ENCODE assay signal across 8 cellular contexts in the genomic region with DNA sequence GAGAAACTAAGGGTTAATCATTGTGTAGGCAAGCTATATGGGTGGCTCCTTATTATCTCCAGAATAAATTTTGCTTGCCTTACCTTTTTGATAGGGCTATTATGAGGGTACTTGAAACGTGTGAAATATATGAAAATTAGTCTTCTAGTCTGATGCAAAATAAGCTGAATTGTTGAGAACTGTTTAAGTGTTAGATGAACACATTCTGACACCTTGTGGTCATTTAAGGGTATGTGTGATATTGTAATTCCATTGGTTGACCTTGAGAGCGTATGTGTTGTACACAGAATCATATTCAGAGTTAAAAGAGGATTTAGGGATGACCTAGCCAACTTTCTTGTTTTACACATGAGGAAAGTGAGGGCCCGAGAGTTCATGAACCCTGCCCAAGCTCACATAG. TPM values are rescaled to one million over a fixed set of nuclear protein-coding genes. Genes with fewer than 3 reads are reported as not detected.
DNase-seq lines count a peak whose midpoint lies in the region; ATAC-seq and TF ChIP-seq lines count a peak whose summit lies in the region.

No MANE protein-coding gene starts in this region.

- H3K9me3 Mint-ChIP-seq in GM23338, result no peaks in the 10 kb centered on the region
- no peaks in the 10 kb centered on the region for H3K9me3 Mint-ChIP-seq in naive thymus-derived CD8-positive, alpha-beta T cell

- H3K79me2 ChIP-seq in GM23338 (replicated peaks; ENCODE audit: insufficient read depth), result no peaks in the 10 kb centered on the region

- H3K9me2 ChIP-seq in GM23338 (ENCODE audit: insufficient read depth), result no peaks in the 10 kb centered on the region

- no peak overlapping the region for H2AFZ ChIP-seq in GM23338

- in situ Hi-C loops in SK-MEL-5 (cut with HindIII; ENCODE audit: low pct_unique_long_range_greater_than_20kb, low sequenced_read_pairs) (no loop called here), GM13976 (cut with MboI; ENCODE audit: low sequenced_read_pairs, unreplicated experiment) (no loop called here)

- DNase-seq in AG20443 (ENCODE audit: low spot score) (peak; percentile 13), GM23338 (ENCODE audit: low spot score) (peak; percentile 24), SK-MEL-5 (ENCODE audit: low read depth, low spot score) (peak; percentile 59), inferior parietal cortex (ENCODE audit: extremely low spot score) (peak; percentile 34), GM13976 (ENCODE audit: low spot score) (no peak), posterior vena cava (ENCODE audit: low spot score) (no peak)
- DNase-seq in naive thymus-derived CD8-positive, alpha-beta T cell, result no peak

- no peaks in the 10 kb centered on the region for H3F3A ChIP-seq in GM23338 (replicated peaks; ENCODE audit: low read depth)

- no peak overlapping the region for H3K27ac ChIP-seq in GM23338 (ENCODE audit: low read depth)

- no peak overlapping the region for H3K4me3 ChIP-seq in GM23338

- ATAC-seq in GM23338 (no peak), HG02798 (IDR thresholded peaks at IDR 0.05; ENCODE audit: poor library complexity, unreplicated experiment) (no peak)
- no peak for ATAC-seq in naive thymus-derived CD8-positive, alpha-beta T cell

- H4K20me1 ChIP-seq in GM23338 (replicated peaks; ENCODE audit: insufficient read depth), result no peaks in the 10 kb centered on the region

- no peaks in the 10 kb centered on the region for H3K36me3 ChIP-seq in GM23338 (ENCODE audit: insufficient read depth)

- no peak overlapping the region for H3K27ac Mint-ChIP-seq in GM23338
- H3K27ac Mint-ChIP-seq in naive thymus-derived CD8-positive, alpha-beta T cell, result no peak overlapping the region

- no peaks in the 10 kb centered on the region for H3K36me3 Mint-ChIP-seq in GM23338 (ENCODE audit: low read depth)
- no peaks in the 10 kb centered on the region for H3K36me3 Mint-ChIP-seq in naive thymus-derived CD8-positive, alpha-beta T cell

- H3K4me3 Mint-ChIP-seq in GM23338, result no peak overlapping the region
- no peak overlapping the region for H3K4me3 Mint-ChIP-seq in naive thymus-derived CD8-positive, alpha-beta T cell

- no peaks in the 10 kb centered on the region for H3K27me3 ChIP-seq in GM23338 (ENCODE audit: insufficient read depth)

- no peak overlapping the region for H3K4me2 ChIP-seq in GM23338

- H3K4me1 ChIP-seq in GM23338 (ENCODE audit: insufficient read depth), result peaks cover 5% of the 10 kb centered on the region

- TF ChIP-seq CTCF in GM23338 (conservative IDR thresholded peaks at IDR 0.05; ENCODE audit: low read depth in 2 of 2), result peak; percentile 54 to 62
- TF ChIP-seq CTCF in GM13976 (IDR thresholded peaks at IDR 0.05; ENCODE audit: borderline replicate concordance, control extremely low read depth, extremely low read depth, insufficient read depth, missing control alignments), result no peak

- no peaks in the 10 kb centered on the region for H3K27me3 Mint-ChIP-seq in GM23338 (ENCODE audit: insufficient read depth, low read depth, poor library complexity)
- peaks cover 0 to 2% (median 0%) of the 10 kb centered on the region in 5 donors for H3K27me3 Mint-ChIP-seq in naive thymus-derived CD8-positive, alpha-beta T cell

- POLR2A ChIA-PET in naive thymus-derived CD8-positive, alpha-beta T cell (lab: Charles Lee), result no interaction called here

- H3K4me1 Mint-ChIP-seq in GM23338, result peaks cover 6% of the 10 kb centered on the region
- no peaks in the 10 kb centered on the region for H3K4me1 Mint-ChIP-seq in naive thymus-derived CD8-positive, alpha-beta T cell

- intact Hi-C loops in posterior vena cava (cut with DNase I), result no loop called here

TF ChIP-seq in GM23338, 12 proteins besides CTCF, POLR2A, EP300 and RAD21 (continues in another document):
- TF ChIP-seq NANOG (IDR thresholded peaks at IDR 0.05; ENCODE audit: borderline replicate concordance) (no peak), EZH2 (IDR thresholded peaks at IDR 0.05; ENCODE audit: low read depth, unreplicated experiment) (no peak), CREB1 (CRISPR knock-in tag; IDR thresholded peaks at IDR 0.05; ENCODE audit: low read depth) (no peak), EZH2phosphoT487 (IDR thresholded peaks at IDR 0.05; ENCODE audit: unreplicated experiment) (no peak)
- TF ChIP-seq, protein P1, sequence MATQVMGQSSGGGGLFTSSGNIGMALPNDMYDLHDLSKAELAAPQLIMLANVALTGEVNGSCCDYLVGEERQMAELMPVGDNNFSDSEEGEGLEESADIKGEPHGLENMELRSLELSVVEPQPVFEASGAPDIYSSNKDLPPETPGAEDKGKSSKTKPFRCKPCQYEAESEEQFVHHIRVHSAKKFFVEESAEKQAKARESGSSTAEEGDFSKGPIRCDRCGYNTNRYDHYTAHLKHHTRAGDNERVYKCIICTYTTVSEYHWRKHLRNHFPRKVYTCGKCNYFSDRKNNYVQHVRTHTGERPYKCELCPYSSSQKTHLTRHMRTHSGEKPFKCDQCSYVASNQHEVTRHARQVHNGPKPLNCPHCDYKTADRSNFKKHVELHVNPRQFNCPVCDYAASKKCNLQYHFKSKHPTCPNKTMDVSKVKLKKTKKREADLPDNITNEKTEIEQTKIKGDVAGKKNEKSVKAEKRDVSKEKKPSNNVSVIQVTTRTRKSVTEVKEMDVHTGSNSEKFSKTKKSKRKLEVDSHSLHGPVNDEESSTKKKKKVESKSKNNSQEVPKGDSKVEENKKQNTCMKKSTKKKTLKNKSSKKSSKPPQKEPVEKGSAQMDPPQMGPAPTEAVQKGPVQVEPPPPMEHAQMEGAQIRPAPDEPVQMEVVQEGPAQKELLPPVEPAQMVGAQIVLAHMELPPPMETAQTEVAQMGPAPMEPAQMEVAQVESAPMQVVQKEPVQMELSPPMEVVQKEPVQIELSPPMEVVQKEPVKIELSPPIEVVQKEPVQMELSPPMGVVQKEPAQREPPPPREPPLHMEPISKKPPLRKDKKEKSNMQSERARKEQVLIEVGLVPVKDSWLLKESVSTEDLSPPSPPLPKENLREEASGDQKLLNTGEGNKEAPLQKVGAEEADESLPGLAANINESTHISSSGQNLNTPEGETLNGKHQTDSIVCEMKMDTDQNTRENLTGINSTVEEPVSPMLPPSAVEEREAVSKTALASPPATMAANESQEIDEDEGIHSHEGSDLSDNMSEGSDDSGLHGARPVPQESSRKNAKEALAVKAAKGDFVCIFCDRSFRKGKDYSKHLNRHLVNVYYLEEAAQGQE (IDR thresholded peaks at IDR 0.05; ENCODE audit: unreplicated experiment), result no peak

RNA-seq across cellular contexts. Expression of a gene that starts 44.6 kb away (rescaled TPM):
- total RNA-seq in GM23338 (2014; rRNA removed; shearing (Covaris generic)), result 10.9 and 23.5 TPM in 2 replicates
- 23.6 and 25.2 TPM in 2 replicates for polyA plus RNA-seq in GM23338 (2016; fragmentation: Nextera tagmentation; extraction: Ambion mirVana)
- total RNA-seq in SK-MEL-5 (2014; rRNA removed; shearing (Covaris generic)), result 3.1 and 3.9 TPM in 2 replicates
- polyA plus RNA-seq in SK-MEL-5 (2015; cell fraction: cytosol; rRNA removed), result 3.5 and 7.1 TPM in 2 replicates
- 7.8 and 12.9 TPM in 2 replicates for polyA plus RNA-seq in SK-MEL-5 (2015; cell fraction: nucleus; rRNA removed)
- not detected for total RNA-seq in naive thymus-derived CD8-positive, alpha-beta T cell
- polyA plus RNA-seq in naive thymus-derived CD8-positive, alpha-beta T cell, result under 1 TPM in 1 of 3 donors, not detected in 2; 0.31 TPM
- 100 to 1,000 TPM; 742 to 829 TPM for total RNA-seq in posterior vena cava

Comparison
In these comparisons a context has a peak if more than half of its experiments do, and no peak if none do; other contexts are left out.
1. DNase-seq: peak in AG20443 (single experiment), GM23338 (single experiment), SK-MEL-5 (single experiment) and inferior parietal cortex (single experiment); none in GM13976 (single experiment), naive thymus-derived CD8-positive, alpha-beta T cell (0 of 10) and posterior vena cava (single experiment).
2. RNA of a gene that starts 44.6 kb away (total RNA-seq): 742 to 829 TPM in posterior vena cava; 10.9 to 23.5 TPM in GM23338, 3.1 to 3.9 TPM in SK-MEL-5 and not detected in naive thymus-derived CD8-positive, alpha-beta T cell; every median in the first group is over 10 times any median in the second.